Comparison of ENCODE assay signal across 9 cellular contexts in the genomic region with DNA sequence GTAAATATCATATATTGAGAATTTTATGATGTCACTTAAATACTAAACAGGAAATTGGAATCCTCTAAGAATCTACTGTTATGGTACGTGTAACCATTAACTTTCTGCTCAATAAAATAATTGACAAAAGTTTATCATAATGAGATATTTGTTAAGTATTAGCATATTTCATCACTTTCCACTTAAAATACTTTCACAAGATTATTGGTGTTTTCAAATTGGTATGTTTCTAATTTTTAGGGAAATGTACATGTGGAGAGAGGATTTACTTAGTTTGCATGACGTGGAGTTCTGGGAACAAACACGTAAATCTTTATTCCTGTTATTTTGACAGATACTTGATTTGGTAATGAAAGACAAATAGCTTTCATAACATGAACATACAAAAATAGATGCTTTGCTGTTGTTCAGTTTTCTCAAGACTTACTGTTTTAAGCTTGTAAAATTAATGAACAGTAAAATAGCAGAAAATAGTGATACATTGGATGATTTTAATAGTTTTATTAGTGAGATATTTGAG. TPM values are rescaled to one million over a fixed set of nuclear protein-coding genes. Genes with fewer than 3 reads are reported as not detected.
DNase-seq lines count a peak whose midpoint lies in the region; ATAC-seq and TF ChIP-seq lines count a peak whose summit lies in the region.
"Had no signal": no experiment of that assay in that cellular context is flagged by ENCODE, and none has a peak within 500 bp of the region (broad histone marks: within the 10 kb centered on the region; RNA-seq: fewer than 3 reads in every experiment).

No MANE protein-coding gene starts in this region.

- POLR2A ChIA-PET in CD4-positive, alpha-beta memory T cell (lab: Charles Lee; ENCODE audit: partially characterized antibody) = interaction anchor here (0.7 to 4.4 kb wide), 2 partner anchors 16 to 131 kb away, joined by 3 to 44 read pairs; partner anchors contain the start of gene ANKRD13C

- peaks cover 10% of the 10 kb centered on the region for H3F3A ChIP-seq in neural cell (ENCODE audit: insufficient read depth, low read length, poor library complexity, severe bottlenecking)

- ATAC-seq in HG03439 (IDR thresholded peaks at IDR 0.05; ENCODE audit: unreplicated experiment) = no peak

- peaks cover 30% of the 10 kb centered on the region for H4K20me1 ChIP-seq in neural cell (ENCODE audit: insufficient read depth)

- peak overlapping the region in 1 of 2 donors; percentile 70 for H3K4me3 ChIP-seq in CD4-positive, alpha-beta memory T cell (ENCODE audit: low read length in 2 of 2)
- H3K4me3 ChIP-seq in NB4 (ENCODE audit: low read depth, low read length) (peak overlapping the region; percentile 85), ectodermal cell (ENCODE audit: insufficient read depth, low read depth, low read length) (peak overlapping the region; percentile 80), neural cell (ENCODE audit: low read length) (peak overlapping the region; percentile 87)

- peak overlapping the region; percentile 97 for H3K4me2 ChIP-seq in neural cell (ENCODE audit: low read length)

- H3K36me3 ChIP-seq in CD4-positive, alpha-beta memory T cell (ENCODE audit: insufficient read depth, low read length) = peaks cover 11% of the 10 kb centered on the region
- H3K36me3 ChIP-seq in ectodermal cell (ENCODE audit: control insufficient read depth, insufficient read depth, low read length) = peaks cover 10% of the 10 kb centered on the region
- no peaks in the 10 kb centered on the region for H3K36me3 ChIP-seq in neural cell (ENCODE audit: insufficient read depth, low read length)

- H3K36me3 Mint-ChIP-seq in CD4-positive, alpha-beta memory T cell = peaks cover 20 to 50% of the 10 kb centered on the region in 2 donors

- intact Hi-C loops in CD4-positive, alpha-beta memory T cell (cut with micrococcal nuclease) = no loop called here

- H3K79me2 ChIP-seq in neural cell (replicated peaks; ENCODE audit: insufficient read depth, low read length) = peaks cover 83% of the 10 kb centered on the region

- H3K27me3 ChIP-seq in CD4-positive, alpha-beta memory T cell (ENCODE audit: insufficient read depth, low read length) = no peaks in the 10 kb centered on the region
- H3K27me3 ChIP-seq in ectodermal cell (ENCODE audit: control insufficient read depth, insufficient read depth, low read length, poor library complexity, severe bottlenecking) (no peaks in the 10 kb centered on the region), neural cell (ENCODE audit: insufficient read depth, low read depth, low read length) (no peaks in the 10 kb centered on the region)

- no peaks in the 10 kb centered on the region for H3K9me3 ChIP-seq in CD4-positive, alpha-beta memory T cell (ENCODE audit: control insufficient read depth in 1 of 2, low read length in 2 of 2)
- H3K9me3 ChIP-seq in ectodermal cell (ENCODE audit: control insufficient read depth, low read length) (no peaks in the 10 kb centered on the region), neural cell (ENCODE audit: low read length) (no peaks in the 10 kb centered on the region)

- no peaks in the 10 kb centered on the region for H3K9me2 ChIP-seq in neural cell (ENCODE audit: insufficient read depth, low read length)

- peaks cover 0 to 3% (median 0%) of the 10 kb centered on the region in 8 donors for H3K9me3 Mint-ChIP-seq in CD4-positive, alpha-beta memory T cell

- WGBS in ectodermal cell, 2 experiments = 77% methylated on average over 2 of the region's 3 CpGs; no CpG with 5 or more reads in 1 of the 2 experiments

- peak overlapping the region; percentile 95 for H3K27ac ChIP-seq in CD4-positive, alpha-beta memory T cell (ENCODE audit: low read depth, low read length)
- H3K27ac ChIP-seq in ectodermal cell (ENCODE audit: insufficient read depth, low read depth, low read length, poor library complexity, severe bottlenecking) = no peak overlapping the region
- peak overlapping the region; percentile 98 for H3K27ac ChIP-seq in neural cell (ENCODE audit: low read length)

- TF ChIP-seq CTCF in NB4 (IDR thresholded peaks at IDR 0.05; ENCODE audit: low read depth, low read length) (no peak), neural cell (IDR thresholded peaks at IDR 0.05; ENCODE audit: poor library complexity, severe bottlenecking) (no peak)

- H3K9ac ChIP-seq in neural cell (ENCODE audit: low read length) = peak overlapping the region; percentile 94

- H3K27ac Mint-ChIP-seq in CD4-positive, alpha-beta memory T cell = peak overlapping the region; percentile 92 to 99 (median 96)

- H3K4me1 Mint-ChIP-seq in CD4-positive, alpha-beta memory T cell = peaks cover 29 to 70% (median 54%) of the 10 kb centered on the region in 4 donors

- no peak overlapping the region for H2AFZ ChIP-seq in neural cell (ENCODE audit: low read depth, low read length)

- H3K4me3 Mint-ChIP-seq in CD4-positive, alpha-beta memory T cell = peak overlapping the region; percentile 85 to 98 (median 91)

- no peak for TF ChIP-seq RAD21 in neural cell (conservative IDR thresholded peaks at IDR 0.05)

- H3K27me3 Mint-ChIP-seq in CD4-positive, alpha-beta memory T cell = no peaks in the 10 kb centered on the region

- CTCF ChIA-PET in CD4-positive, alpha-beta memory T cell (lab: Charles Lee; ENCODE audit: partially characterized antibody) = no interaction called here

- DNase-seq in CD4-positive, alpha-beta memory T cell = no peak
- DNase-seq in NB4 (ENCODE audit: low read depth) = no peak
- DNase-seq in ureter (ENCODE audit: low spot score) = no peak
- DNase-seq in cerebellum (ENCODE audit: low spot score) = no peak
- DNase-seq in NCI-H1105 (lab: John Stamatoyannopoulos, UW) = no peak
- DNase-seq: NCI-H1417 had no signal

- TF ChIP-seq POLR2A in NB4 (IDR thresholded peaks at IDR 0.05; ENCODE audit: extremely low read depth, insufficient read length) = no peak

- H3K4me1 ChIP-seq in CD4-positive, alpha-beta memory T cell (ENCODE audit: insufficient read depth, low read length) = peaks cover 62% of the 10 kb centered on the region
- peaks cover 14% of the 10 kb centered on the region for H3K4me1 ChIP-seq in ectodermal cell (ENCODE audit: control insufficient read depth, insufficient read depth, low read length)

- TF ChIP-seq EP300 in neural cell (conservative IDR thresholded peaks at IDR 0.05; ENCODE audit: poor library complexity, severe bottlenecking) = no peak

TF ChIP-seq in neural cell, 6 proteins besides CTCF, POLR2A, EP300 and RAD21:
- TF ChIP-seq TAF1 (IDR thresholded peaks at IDR 0.05; ENCODE audit: low read depth) = no peak

RNA-seq across cellular contexts. Expression of gene SRSF11, which starts 1.6 kb away (rescaled TPM):
- 100 to 1,000 TPM; 359 to 374 TPM for total RNA-seq in CD4-positive, alpha-beta memory T cell
- polyA plus RNA-seq in CD4-positive, alpha-beta memory T cell = 100 to 1,000 TPM in 1 of 2 donors, 10 to 100 TPM in 1; 65.8 to 105 TPM
- polyA plus RNA-seq in ectodermal cell (2013, experiment 1 of 4) = 275 TPM
- 274 TPM for polyA plus RNA-seq in ectodermal cell (2013, experiment 2 of 4)
- 226 TPM for polyA plus RNA-seq in ectodermal cell (2013, experiment 3 of 4)
- polyA plus RNA-seq in ectodermal cell (2013, experiment 4 of 4) = 261 TPM
- 443 and 514 TPM in 2 replicates for polyA plus RNA-seq in neural cell
- 280 and 337 TPM in 2 replicates for polyA minus RNA-seq in neural cell
- 184 TPM for total RNA-seq in ureter
- total RNA-seq in cerebellum = 193 TPM

RNA-seq across cellular contexts. Expression of gene LRRC40, which starts 17.4 kb away (rescaled TPM):
- total RNA-seq in CD4-positive, alpha-beta memory T cell = 10 to 100 TPM; 11.3 to 11.6 TPM
- polyA plus RNA-seq in CD4-positive, alpha-beta memory T cell = 1 to 10 TPM; 5.4 to 9.1 TPM
- 41.3 TPM for polyA plus RNA-seq in ectodermal cell (2013, experiment 1 of 4)
- 47.5 TPM for polyA plus RNA-seq in ectodermal cell (2013, experiment 2 of 4)
- 39.8 TPM for polyA plus RNA-seq in ectodermal cell (2013, experiment 3 of 4)
- polyA plus RNA-seq in ectodermal cell (2013, experiment 4 of 4) = 44.2 TPM
- 93.9 and 107 TPM in 2 replicates for polyA plus RNA-seq in neural cell
- 133 and 140 TPM in 2 replicates for polyA minus RNA-seq in neural cell
- total RNA-seq in ureter (13.1 TPM), cerebellum (43.4 TPM)
